In the genomic region with DNA sequence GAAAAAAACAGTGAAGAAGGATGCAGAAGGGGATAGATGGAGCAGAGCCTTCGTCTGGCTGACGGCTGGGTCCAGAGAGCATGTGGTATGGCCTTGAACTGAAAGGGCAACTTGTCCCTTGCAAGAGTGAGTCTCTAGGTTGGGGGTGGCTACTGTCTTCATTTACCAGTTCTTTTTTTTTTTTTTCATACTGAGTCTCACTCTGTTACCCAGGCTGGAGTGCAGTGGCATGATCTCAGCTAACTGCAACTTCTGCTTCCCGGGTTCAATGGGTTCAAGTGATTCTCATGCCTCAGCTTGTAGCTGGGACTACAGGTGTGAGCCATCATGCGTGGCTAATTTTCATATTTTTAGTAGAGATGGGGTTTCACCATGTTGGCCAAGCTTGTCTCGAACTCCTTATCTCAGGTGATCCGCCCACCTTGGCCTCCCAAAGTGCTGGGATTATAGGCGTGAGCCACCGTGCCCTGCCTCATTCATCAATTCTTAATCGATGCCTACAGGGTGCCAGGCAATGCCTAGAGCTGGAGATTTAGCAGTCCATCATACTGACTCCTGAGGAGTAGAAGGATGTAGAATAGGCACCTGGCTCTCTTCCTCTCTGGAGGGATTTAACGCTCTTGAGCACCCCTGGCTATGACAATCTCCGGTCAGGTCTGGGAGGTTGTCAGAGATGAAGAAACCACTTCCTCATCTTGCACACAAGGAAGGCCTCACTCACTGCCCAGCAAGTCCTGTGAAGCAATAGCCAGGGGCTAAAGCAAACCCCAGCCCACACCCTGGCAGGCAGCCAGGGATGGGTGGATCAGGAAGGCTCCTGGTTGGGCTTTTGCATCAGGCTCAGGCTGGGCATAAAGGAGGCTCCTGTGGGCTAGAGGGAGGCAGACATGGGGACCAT, we compare ENCODE assay signal across 8 cellular contexts. TPM values are rescaled to one million over a fixed set of nuclear protein-coding genes. Genes with fewer than 3 reads are reported as not detected.
DNase-seq lines count a peak whose midpoint lies in the region; ATAC-seq and TF ChIP-seq lines count a peak whose summit lies in the region.

Gene CAMP (plus strand): TSS at position 880 of the 898 bp plus-strand sequence. CDS start 17 bp downstream, at position 897.

- H3K4me1 ChIP-seq in PC-3 (ENCODE audit: insufficient read depth, low read length) (peaks cover 12% of the 10 kb centered on the region), foreskin keratinocyte (peaks cover 9% of the 10 kb centered on the region)

- CTCF ChIA-PET in PC-3 (lab: Charles Lee) = no interaction called here

- no peak within 1 kb of the TSS for H2AFZ ChIP-seq in PC-3 (ENCODE audit: low read length)

- H3F3A ChIP-seq in PC-3 (ENCODE audit: low read length, unreplicated experiment) = no peaks in the 10 kb centered on the region

- H3K4me2 ChIP-seq in PC-3 (ENCODE audit: low read length) = no peak within 1 kb of the TSS

- H3K27me3 ChIP-seq in PC-3 (ENCODE audit: low read length) (no peaks in the 10 kb centered on the region), foreskin keratinocyte (no peaks in the 10 kb centered on the region)

- no peak for TF ChIP-seq CTCF in PC-3 (conservative IDR thresholded peaks at IDR 0.05; ENCODE audit: low read depth, low read length)
- no peak for TF ChIP-seq CTCF in foreskin keratinocyte (conservative IDR thresholded peaks at IDR 0.05)

- BruUV-seq in PC-3 (replicated peaks; lab: Mats Ljungman, UMichigan) = no TSS peak

- no peak within 1 kb of the TSS for H3K9ac ChIP-seq in PC-3 (ENCODE audit: low read length)

- H3K27ac ChIP-seq in PC-3 (ENCODE audit: low read length) (no peak within 1 kb of the TSS), foreskin keratinocyte (no peak within 1 kb of the TSS)

- no peaks in the 10 kb centered on the region for H3K9me2 ChIP-seq in PC-3 (replicated peaks; ENCODE audit: low read length)

- ATAC-seq in GM18517 (IDR thresholded peaks at IDR 0.05; ENCODE audit: unreplicated experiment) (peak; percentile 76), HG02840 (IDR thresholded peaks at IDR 0.05; ENCODE audit: low FRiP score, unreplicated experiment) (peak; percentile 65), PC-3 (peak; percentile 68), foreskin keratinocyte (peak; percentile 68), GM18867 (IDR thresholded peaks at IDR 0.05; ENCODE audit: unreplicated experiment) (no peak), GM18873 (IDR thresholded peaks at IDR 0.05; ENCODE audit: low FRiP score, unreplicated experiment) (no peak)

- POLR2A ChIA-PET in PC-3 (lab: Charles Lee; ENCODE audit: unreplicated experiment) = no interaction called here

- no peak within 1 kb of the TSS for H3K4me3 ChIP-seq in PC-3 (ENCODE audit: low read length)
- no peak within 1 kb of the TSS for H3K4me3 ChIP-seq in skeletal muscle cell (ENCODE audit: low read depth, low read length)

- intact Hi-C loops in PC-3 (cut with micrococcal nuclease) = no loop called here

- H4K20me1 ChIP-seq in PC-3 (ENCODE audit: low read length) = no peaks in the 10 kb centered on the region

- peak; percentile 91 for DNase-seq in PC-3
- peak; percentile 74 to 87 for DNase-seq in foreskin keratinocyte
- peak; percentile 62 for DNase-seq in skeletal muscle cell (ENCODE audit: low read depth)
- DNase-seq in NCI-H446 treated with DMSO at 0.1 percent for 48 hours (lab: John Stamatoyannopoulos, UW) = no peak

- H3K36me3 ChIP-seq in PC-3 (ENCODE audit: low read depth, low read length) = no peaks in the 10 kb centered on the region

- H3K79me2 ChIP-seq in PC-3 (ENCODE audit: low read length) = no peaks in the 10 kb centered on the region

- H3K9me3 ChIP-seq in PC-3 (ENCODE audit: low read length) = no peaks in the 10 kb centered on the region

RNA-seq across cellular contexts. Expression of gene CAMP, which starts in this region (rescaled TPM):
- total RNA-seq in PC-3 (2014; rRNA removed) = not detected in 2 replicates
- 0.27 TPM in 1 of 2 replicates, not detected in the other for total RNA-seq in foreskin keratinocyte
- 0.38 TPM in 1 of 2 replicates, not detected in the other for polyA plus RNA-seq in foreskin keratinocyte

Comparison
In these comparisons a context has a peak if more than half of its experiments do, and no peak if none do; other contexts are left out.
1. Peak in DNase-seq and ATAC-seq in PC-3; RNA of the gene not detected or under 1 TPM.
2. Peak in DNase-seq and ATAC-seq in foreskin keratinocyte; RNA of the gene not detected or under 1 TPM.
3. ATAC-seq: peak in GM18517 (single experiment) and HG02840 (single experiment); none in GM18867 (single experiment) and GM18873 (single experiment).